12 cellular contexts compared by ENCODE assay signal in the genomic region with DNA sequence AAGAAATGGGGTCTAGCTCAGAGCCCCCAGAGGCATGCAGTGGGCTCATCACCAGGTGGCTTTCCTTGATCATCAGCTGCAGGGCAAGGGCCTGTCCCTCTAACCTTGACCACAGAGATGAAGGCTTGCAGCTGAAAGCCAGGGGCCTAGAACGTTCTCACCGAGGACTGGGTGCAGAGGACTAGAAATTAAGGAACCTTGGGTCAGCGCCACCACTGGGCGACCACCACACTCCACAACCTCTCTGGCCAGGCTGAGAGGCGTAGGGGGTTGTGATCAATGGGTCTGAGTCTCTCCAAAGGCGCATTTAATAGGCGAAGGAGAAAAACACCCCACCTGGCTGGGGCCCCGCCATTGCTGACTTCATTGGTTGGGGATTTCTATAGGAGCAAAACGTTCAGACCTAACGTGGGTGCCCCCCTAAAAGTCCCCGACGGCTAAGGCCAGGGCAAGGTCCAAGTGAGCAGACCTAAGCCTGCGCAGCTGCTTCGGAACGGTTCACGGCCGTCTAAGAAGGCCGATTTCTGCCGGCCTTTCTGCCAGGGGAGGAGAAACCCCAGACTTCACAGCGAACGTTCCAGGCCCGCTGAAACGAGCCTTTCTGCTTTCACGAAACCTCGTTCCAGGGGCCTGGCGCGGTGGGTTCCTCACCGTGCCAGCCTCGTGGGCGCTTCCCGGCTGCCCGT. TPM values are rescaled to one million over a fixed set of nuclear protein-coding genes. Genes with fewer than 3 reads are reported as not detected.
A peak's percentile ranks its signal among the peaks of the same experiment; 100 is the strongest.
DNase-seq lines count a peak whose midpoint lies in the region; ATAC-seq, FAIRE-seq and TF ChIP-seq lines count a peak whose summit lies in the region.
"Had no signal": no experiment of that assay in that cellular context is flagged by ENCODE, and none has a peak within 500 bp of the region (broad histone marks: within the 10 kb centered on the region; RNA-seq: fewer than 3 reads in every experiment).

No MANE protein-coding gene starts in this region.

- no peaks in the 10 kb centered on the region for H3K36me3 ChIP-seq in bronchial epithelial cell (ENCODE audit: control insufficient read depth, insufficient read depth, low read length)
- no peaks in the 10 kb centered on the region for H3K36me3 ChIP-seq in mucosa of rectum (ENCODE audit: control insufficient read depth in 2 of 2, insufficient read depth in 2 of 2, low read length in 2 of 2)
- no peaks in the 10 kb centered on the region for H3K36me3 ChIP-seq in vagina

- no peak for ATAC-seq in natural killer cell treated with Interleukin-12 subunit alpha and Interleukin-12 subunit beta and Interleukin-15 and Interleukin-18, amount 100 ng/mL, for 72 hours
- ATAC-seq in natural killer cell: no peak
- no peak for ATAC-seq in HG03469 (IDR thresholded peaks at IDR 0.05; ENCODE audit: unreplicated experiment)

- TF ChIP-seq POLR2A in vagina (IDR thresholded peaks at IDR 0.05): no peak

- H3K27ac Mint-ChIP-seq in natural killer cell treated with Interleukin-12 subunit alpha and Interleukin-12 subunit beta and Interleukin-15 and Interleukin-18, amount 100 ng/mL, for 72 hours: no peak overlapping the region
- H3K27ac Mint-ChIP-seq in natural killer cell: no peak overlapping the region

- FAIRE-seq in bronchial epithelial cell (lab: Jason Lieb, UNC): no peak
- FAIRE-seq: TTC549 had no signal

- DNase-seq in natural killer cell treated with Interleukin-12 subunit alpha and Interleukin-12 subunit beta and Interleukin-15 and Interleukin-18, amount 100 ng/mL, for 72 hours (ENCODE audit: low spot score): no peak
- DNase-seq in natural killer cell (no peak), bronchial epithelial cell (ENCODE audit: low read depth) (no peak), vagina (ENCODE audit: extremely low spot score in 2 of 2) (peak in 1 of 2 donors; percentile 83), NCI-H1048 (lab: John Stamatoyannopoulos, UW) (no peak)
- no peak for DNase-seq in stimulated activated CD8-positive, alpha-beta memory T cell treated with anti-CD3 and anti-CD28 coated beads, Interleukin-4, amount 100 ng/mL, for 48 hours
- DNase-seq: amniotic stem cell, Karpas-422, NCI-H748 treated with DMSO at 0.1 percent for 48 hours had no signal

- intact Hi-C loops in natural killer cell (cut with micrococcal nuclease): no loop called here
- intact Hi-C loops in vagina (cut with DNase I): no loop called here

- H3K9me3 ChIP-seq in mucosa of rectum (ENCODE audit: control insufficient read depth in 2 of 2, low read length in 2 of 2) (no peaks in the 10 kb centered on the region), vagina (no peaks in the 10 kb centered on the region)

- H3K9me3 Mint-ChIP-seq in natural killer cell treated with Interleukin-12 subunit alpha and Interleukin-12 subunit beta and Interleukin-15 and Interleukin-18, amount 100 ng/mL, for 72 hours: no peaks in the 10 kb centered on the region
- no peaks in the 10 kb centered on the region for H3K9me3 Mint-ChIP-seq in natural killer cell

- H3K36me3 Mint-ChIP-seq in natural killer cell treated with Interleukin-12 subunit alpha and Interleukin-12 subunit beta and Interleukin-15 and Interleukin-18, amount 100 ng/mL, for 72 hours: no peaks in the 10 kb centered on the region
- H3K36me3 Mint-ChIP-seq in natural killer cell: no peaks in the 10 kb centered on the region

- H3K4me3 Mint-ChIP-seq in natural killer cell treated with Interleukin-12 subunit alpha and Interleukin-12 subunit beta and Interleukin-15 and Interleukin-18, amount 100 ng/mL, for 72 hours: peak overlapping the region; percentile 48
- H3K4me3 Mint-ChIP-seq in natural killer cell: no peak overlapping the region

- peaks cover 11 to 12% of the 10 kb centered on the region in 2 donors for H3K4me1 ChIP-seq in mucosa of rectum (ENCODE audit: control insufficient read depth in 2 of 2, insufficient read depth in 2 of 2, low read length in 2 of 2)
- peaks cover 16% of the 10 kb centered on the region for H3K4me1 ChIP-seq in vagina

- TF ChIP-seq CTCF in natural killer cell (IDR thresholded peaks at IDR 0.05): no peak
- no peak for TF ChIP-seq CTCF in bronchial epithelial cell (IDR thresholded peaks at IDR 0.05; ENCODE audit: insufficient read depth, low read length, severe bottlenecking)
- TF ChIP-seq CTCF in vagina (IDR thresholded peaks at IDR 0.05): no peak

- peaks cover 4 to 5% of the 10 kb centered on the region in 2 donors for H3K4me1 Mint-ChIP-seq in natural killer cell treated with Interleukin-12 subunit alpha and Interleukin-12 subunit beta and Interleukin-15 and Interleukin-18, amount 100 ng/mL, for 72 hours (ENCODE audit: low read depth in 2 of 2)
- H3K4me1 Mint-ChIP-seq in natural killer cell: no peaks in the 10 kb centered on the region

- H3K27ac ChIP-seq in mucosa of rectum (ENCODE audit: low read depth in 2 of 2, low read length in 2 of 2): no peak overlapping the region
- H3K27ac ChIP-seq in vagina: peak overlapping the region; percentile 46

- H3K9ac ChIP-seq in mucosa of rectum (ENCODE audit: low read depth in 1 of 2, low read length in 2 of 2): peak overlapping the region in 1 of 2 donors; percentile 68

- H3K27me3 ChIP-seq in bronchial epithelial cell (ENCODE audit: control insufficient read depth, insufficient read depth, low read length) (no peaks in the 10 kb centered on the region), mucosa of rectum (ENCODE audit: control insufficient read depth in 2 of 2, insufficient read depth in 2 of 2, low read length in 2 of 2) (peaks cover 0 to 2% of the 10 kb centered on the region in 2 donors), vagina (no peaks in the 10 kb centered on the region)

- H3K27me3 Mint-ChIP-seq in natural killer cell treated with Interleukin-12 subunit alpha and Interleukin-12 subunit beta and Interleukin-15 and Interleukin-18, amount 100 ng/mL, for 72 hours: peaks cover 21 to 29% of the 10 kb centered on the region in 2 donors
- peaks cover 18 to 27% of the 10 kb centered on the region in 2 donors for H3K27me3 Mint-ChIP-seq in natural killer cell (ENCODE audit: low read depth in 2 of 2)

- H3K4me3 ChIP-seq in bronchial epithelial cell (ENCODE audit: low read depth, low read length) (peak overlapping the region; percentile 35), mucosa of rectum (ENCODE audit: low read length in 2 of 2) (peak overlapping the region; percentile 62 to 70), vagina (peak overlapping the region; percentile 41 to 47)

RNA-seq across cellular contexts. Expression of gene BCL2L10, which starts 0.9 kb away (rescaled TPM):
- not detected for total RNA-seq in natural killer cell treated with Interleukin-12 subunit alpha and Interleukin-12 subunit beta and Interleukin-15 and Interleukin-18, amount 100 ng/mL, for 72 hours
- total RNA-seq in natural killer cell (under 1 TPM in 1 of 3 donors, not detected in 2; 0.45 TPM), bronchial epithelial cell (0.53 and 0.64 TPM in 2 replicates), vagina (4.7 TPM)
